Comparison of ENCODE assay signal across 9 cellular contexts in genomic region chr9:34190996-34191892, GRCh38. TPM values are rescaled to one million over a fixed set of nuclear protein-coding genes. Genes with fewer than 3 reads are reported as not detected.
DNase-seq lines count a peak whose midpoint lies in the region; ATAC-seq, FAIRE-seq and TF ChIP-seq lines count a peak whose summit lies in the region.
"Had no signal": no experiment of that assay in that cellular context is flagged by ENCODE, and none has a peak within 500 bp of the region (broad histone marks: within the 10 kb centered on the region; RNA-seq: fewer than 3 reads in every experiment).

No MANE protein-coding gene starts in this region.

- peak overlapping the region; percentile 8; the same call in 1 of the 2 replicates for H3K27ac ChIP-seq in VCaP
- H3K27ac ChIP-seq: vagina had no signal

- FAIRE-seq in H54 (lab: Jason Lieb, UNC), result peak; percentile 76

- ATAC-seq in left lobe of liver (peak; percentile 67), HG03196 (IDR thresholded peaks at IDR 0.05; ENCODE audit: unreplicated experiment) (no peak), GM21737 (IDR thresholded peaks at IDR 0.05; ENCODE audit: unreplicated experiment) (no peak)

- POLR2A ChIA-PET in BJ (lab: Charles Lee), result interaction anchor here (0.6 kb wide), 2 partner anchors 11 to 69 kb away, joined by 3 to 8 read pairs; no protein-coding TSS in a partner anchor

- DNase-seq in BJ (ENCODE audit: low read depth), result no peak
- no peak for DNase-seq in H54 (ENCODE audit: insufficient read length, low spot score)
- DNase-seq in left lobe of liver (ENCODE audit: low spot score), result no peak
- no peak for DNase-seq in stimulated activated CD4-positive, alpha-beta T cell treated with anti-CD3 and anti-CD28 coated beads, Interleukin-1b, Interleukin-23, amount 100 ng/mL, for 48 hours
- DNase-seq in MV-4-11 (lab: John Stamatoyannopoulos, UW), result no peak

- H3K4me3 ChIP-seq in BJ (ENCODE audit: low read depth, low read length), result no peak overlapping the region
- H3K4me3 ChIP-seq: vagina had no signal

- no peaks in the 10 kb centered on the region for H3K27me3 ChIP-seq in BJ (ENCODE audit: control insufficient read depth, insufficient read depth, low read length)
- H3K27me3 ChIP-seq: vagina had no signal

- no peak for TF ChIP-seq POLR2A in H54 (IDR thresholded peaks at IDR 0.05; ENCODE audit: low read depth, low read length)

- CTCF ChIA-PET in BJ (lab: Yijun Ruan, JAX), result interaction anchor here (0.7 to 1.3 kb wide), 7 partner anchors 10 to 1879 kb away, joined by 3 to 5 read pairs (median 3); no protein-coding TSS in a partner anchor

- peak; percentile 39 for TF ChIP-seq CTCF in BJ (IDR thresholded peaks at IDR 0.05; ENCODE audit: insufficient read depth, low read depth, low read length)
- TF ChIP-seq CTCF in VCaP (conservative IDR thresholded peaks at IDR 0.05), result peak; percentile 70

- H3K36me3 ChIP-seq in BJ (ENCODE audit: control insufficient read depth, insufficient read depth, low read length), result no peaks in the 10 kb centered on the region

RNA-seq across cellular contexts. Expression of gene UBAP1, which starts 12.4 kb away (rescaled TPM):
- 65.5 and 67.7 TPM in 2 replicates for polyA plus RNA-seq in BJ (2011; rRNA removed)
- polyA minus RNA-seq in BJ (2011; rRNA and poly(A)+ RNA removed), result 31.8 and 54.0 TPM in 2 replicates
- total RNA-seq in left lobe of liver, result 28.4 TPM
